1 cellular context compared by ENCODE assay signal in the genomic region with DNA sequence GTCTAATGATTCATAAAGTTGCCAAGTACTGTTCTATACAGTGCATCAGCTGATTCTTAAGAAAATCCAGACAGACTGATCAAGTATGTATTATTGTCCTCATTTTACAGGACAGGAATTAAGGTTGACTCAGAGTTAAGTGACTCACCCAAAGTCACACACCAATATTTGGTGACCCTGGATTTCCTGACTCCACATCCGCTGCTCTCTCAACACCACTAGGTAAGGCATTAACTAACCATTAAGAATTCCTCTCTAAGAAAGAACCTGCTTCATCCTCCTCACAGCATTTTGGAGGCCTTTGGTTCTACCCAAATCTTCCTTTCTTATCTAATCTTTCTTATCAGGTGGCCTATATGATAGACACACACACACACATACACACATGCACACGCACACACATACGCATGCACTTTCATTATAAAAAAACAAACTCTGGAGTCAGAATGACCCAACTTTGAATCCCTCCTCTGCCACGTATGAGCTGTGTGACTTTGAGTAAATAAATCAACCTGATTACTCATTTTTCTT.
TF ChIP-seq lines count a peak whose summit lies in the region.

No MANE protein-coding gene starts in this region.

TF ChIP-seq in GM23338, 12 proteins besides CTCF, POLR2A, EP300 and RAD21 (continued from another document):
- TF ChIP-seq, protein P1, sequence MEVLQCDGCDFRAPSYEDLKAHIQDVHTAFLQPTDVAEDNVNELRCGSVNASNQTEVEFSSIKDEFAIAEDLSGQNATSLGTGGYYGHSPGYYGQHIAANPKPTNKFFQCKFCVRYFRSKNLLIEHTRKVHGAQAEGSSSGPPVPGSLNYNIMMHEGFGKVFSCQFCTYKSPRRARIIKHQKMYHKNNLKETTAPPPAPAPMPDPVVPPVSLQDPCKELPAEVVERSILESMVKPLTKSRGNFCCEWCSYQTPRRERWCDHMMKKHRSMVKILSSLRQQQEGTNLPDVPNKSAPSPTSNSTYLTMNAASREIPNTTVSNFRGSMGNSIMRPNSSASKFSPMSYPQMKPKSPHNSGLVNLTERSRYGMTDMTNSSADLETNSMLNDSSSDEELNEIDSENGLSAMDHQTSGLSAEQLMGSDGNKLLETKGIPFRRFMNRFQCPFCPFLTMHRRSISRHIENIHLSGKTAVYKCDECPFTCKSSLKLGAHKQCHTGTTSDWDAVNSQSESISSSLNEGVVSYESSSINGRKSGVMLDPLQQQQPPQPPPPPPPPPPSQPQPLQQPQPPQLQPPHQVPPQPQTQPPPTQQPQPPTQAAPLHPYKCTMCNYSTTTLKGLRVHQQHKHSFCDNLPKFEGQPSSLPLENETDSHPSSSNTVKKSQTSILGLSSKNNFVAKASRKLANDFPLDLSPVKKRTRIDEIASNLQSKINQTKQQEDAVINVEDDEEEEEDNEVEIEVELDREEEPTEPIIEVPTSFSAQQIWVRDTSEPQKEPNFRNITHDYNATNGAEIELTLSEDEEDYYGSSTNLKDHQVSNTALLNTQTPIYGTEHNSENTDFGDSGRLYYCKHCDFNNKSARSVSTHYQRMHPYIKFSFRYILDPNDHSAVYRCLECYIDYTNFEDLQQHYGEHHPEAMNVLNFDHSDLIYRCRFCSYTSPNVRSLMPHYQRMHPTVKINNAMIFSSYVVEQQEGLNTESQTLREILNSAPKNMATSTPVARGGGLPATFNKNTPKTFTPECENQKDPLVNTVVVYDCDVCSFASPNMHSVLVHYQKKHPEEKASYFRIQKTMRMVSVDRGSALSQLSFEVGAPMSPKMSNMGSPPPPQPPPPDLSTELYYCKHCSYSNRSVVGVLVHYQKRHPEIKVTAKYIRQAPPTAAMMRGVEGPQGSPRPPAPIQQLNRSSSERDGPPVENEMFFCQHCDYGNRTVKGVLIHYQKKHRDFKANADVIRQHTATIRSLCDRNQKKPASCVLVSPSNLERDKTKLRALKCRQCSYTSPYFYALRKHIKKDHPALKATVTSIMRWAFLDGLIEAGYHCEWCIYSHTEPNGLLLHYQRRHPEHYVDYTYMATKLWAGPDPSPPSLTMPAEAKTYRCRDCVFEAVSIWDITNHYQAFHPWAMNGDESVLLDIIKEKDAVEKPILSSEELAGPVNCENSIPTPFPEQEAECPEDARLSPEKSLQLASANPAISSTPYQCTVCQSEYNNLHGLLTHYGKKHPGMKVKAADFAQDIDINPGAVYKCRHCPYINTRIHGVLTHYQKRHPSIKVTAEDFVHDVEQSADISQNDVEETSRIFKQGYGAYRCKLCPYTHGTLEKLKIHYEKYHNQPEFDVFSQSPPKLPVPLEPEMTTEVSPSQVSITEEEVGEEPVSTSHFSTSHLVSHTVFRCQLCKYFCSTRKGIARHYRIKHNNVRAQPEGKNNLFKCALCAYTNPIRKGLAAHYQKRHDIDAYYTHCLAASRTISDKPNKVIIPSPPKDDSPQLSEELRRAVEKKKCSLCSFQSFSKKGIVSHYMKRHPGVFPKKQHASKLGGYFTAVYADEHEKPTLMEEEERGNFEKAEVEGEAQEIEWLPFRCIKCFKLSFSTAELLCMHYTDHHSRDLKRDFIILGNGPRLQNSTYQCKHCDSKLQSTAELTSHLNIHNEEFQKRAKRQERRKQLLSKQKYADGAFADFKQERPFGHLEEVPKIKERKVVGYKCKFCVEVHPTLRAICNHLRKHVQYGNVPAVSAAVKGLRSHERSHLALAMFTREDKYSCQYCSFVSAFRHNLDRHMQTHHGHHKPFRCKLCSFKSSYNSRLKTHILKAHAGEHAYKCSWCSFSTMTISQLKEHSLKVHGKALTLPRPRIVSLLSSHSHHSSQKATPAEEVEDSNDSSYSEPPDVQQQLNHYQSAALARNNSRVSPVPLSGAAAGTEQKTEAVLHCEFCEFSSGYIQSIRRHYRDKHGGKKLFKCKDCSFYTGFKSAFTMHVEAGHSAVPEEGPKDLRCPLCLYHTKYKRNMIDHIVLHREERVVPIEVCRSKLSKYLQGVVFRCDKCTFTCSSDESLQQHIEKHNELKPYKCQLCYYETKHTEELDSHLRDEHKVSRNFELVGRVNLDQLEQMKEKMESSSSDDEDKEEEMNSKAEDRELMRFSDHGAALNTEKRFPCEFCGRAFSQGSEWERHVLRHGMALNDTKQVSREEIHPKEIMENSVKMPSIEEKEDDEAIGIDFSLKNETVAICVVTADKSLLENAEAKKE (CRISPR knock-in tag; IDR thresholded peaks at IDR 0.05), result no peak
